ENCODE assay signal across 8 cellular contexts in genomic region chr10:130111115-130111847, GRCh38. TPM values are rescaled to one million over a fixed set of nuclear protein-coding genes. Genes with fewer than 3 reads are reported as not detected.
DNase-seq lines count a peak whose midpoint lies in the region; ATAC-seq, FAIRE-seq and TF ChIP-seq lines count a peak whose summit lies in the region.

No MANE protein-coding gene starts in this region.

- peak; percentile 95 for FAIRE-seq in GM12892 (lab: Jason Lieb, UNC)

- peak overlapping the region; percentile 84 to 98 (median 92) for H3K27ac ChIP-seq in heart right ventricle
- peak overlapping the region; percentile 87 to 94 (median 93) for H3K27ac ChIP-seq in upper lobe of left lung

- DNase-seq in GM12892 (ENCODE audit: insufficient read length) (peak; percentile 84), NCI-H1417 treated with DMSO at 0.1 percent for 48 hours (lab: John Stamatoyannopoulos, UW) (peak; percentile 75), SW480 (ENCODE audit: low spot score) (peak; percentile 97), amniotic epithelial cell (ENCODE audit: low read depth) (peak; percentile 97), heart right ventricle (peak; percentile 93 to 98), posterior cingulate gyrus (peak; percentile 95 to 100 (median 97)), upper lobe of left lung (peak; percentile 94 to 98)

- ATAC-seq in HG02798 (IDR thresholded peaks at IDR 0.05; ENCODE audit: poor library complexity, unreplicated experiment): peak; percentile 87
- peak; percentile 90 to 97 (median 94) for ATAC-seq in heart right ventricle
- ATAC-seq in upper lobe of left lung (ENCODE audit: low FRiP score in 2 of 2): peak; percentile 96 to 98

- H3K4me1 ChIP-seq in heart right ventricle (peaks cover 0 to 37% (median 25%) of the 10 kb centered on the region in 9 donors), upper lobe of left lung (peaks cover 10 to 26% (median 19%) of the 10 kb centered on the region in 4 donors)

- 1% methylated on average over 49 of the region's 49 CpGs for WGBS in heart right ventricle, 2 donors
- 2 to 17% methylated on average over 7 to 49 of the region's 49 CpGs for WGBS in upper lobe of left lung, 2 donors

- H3K4me3 ChIP-seq in heart right ventricle (peak overlapping the region; percentile 71 to 93 (median 78)), upper lobe of left lung (peak overlapping the region; percentile 54 to 77 (median 72))

- intact Hi-C loops in heart right ventricle (cut with DNase I): loop anchor here in 5 of 10 donors (1.0 to 10.0 kb wide), 5 partner anchors 25 to 1079 kb away; partner anchors contain the start of gene GLRX3 (in 4 of the 5)
- intact Hi-C loops in posterior cingulate gyrus (cut with DNase I): loop anchor here (1.0 to 10.0 kb wide), 4 partner anchors 16 to 646 kb away; partner anchors contain the start of genes GLRX3 and MGMT

- H3K27me3 ChIP-seq in heart right ventricle: no peaks in the 10 kb centered on the region
- no peaks in the 10 kb centered on the region for H3K27me3 ChIP-seq in upper lobe of left lung

- peak; percentile 69 for TF ChIP-seq POLR2A in GM12892 (IDR thresholded peaks at IDR 0.05; ENCODE audit: low read depth, low read length)
- peak in 3 of 4 donors; percentile 17 to 66 (median 37) for TF ChIP-seq POLR2A in upper lobe of left lung (IDR thresholded peaks at IDR 0.05)

- TF ChIP-seq CTCF in heart right ventricle (IDR thresholded peaks at IDR 0.05) (peak in 1 of 9 donors; percentile 6), upper lobe of left lung (IDR thresholded peaks at IDR 0.05) (no peak)

- H3K9me3 ChIP-seq in heart right ventricle: no peaks in the 10 kb centered on the region
- H3K9me3 ChIP-seq in upper lobe of left lung: no peaks in the 10 kb centered on the region

- no peak for TF ChIP-seq EP300 in upper lobe of left lung (IDR thresholded peaks at IDR 0.05)

- H3K36me3 ChIP-seq in heart right ventricle (peaks cover 0 to 3% (median 0%) of the 10 kb centered on the region in 9 donors), upper lobe of left lung (no peaks in the 10 kb centered on the region)

RNA-seq across cellular contexts. Expression of gene C10orf143, which starts 0.7 kb away (rescaled TPM):
- 2.3 TPM for polyA plus RNA-seq in GM12892 (2012; ENCODE audit: missing spikeins)
- total RNA-seq in heart right ventricle (1 to 10 TPM; 1.1 to 2.9 (median 2.1) TPM), upper lobe of left lung (1 to 10 TPM in 4 of 6 donors, under 1 TPM in 1, not detected in 1; 0.55 to 6.0 (median 4.4) TPM)
- polyA plus RNA-seq in heart right ventricle: 1 to 10 TPM; 1.5 to 5.4 TPM

RNA-seq across cellular contexts. Expression of gene GLRX3, which starts 24.9 kb away (rescaled TPM):
- 131 TPM for polyA plus RNA-seq in GM12892 (2012; ENCODE audit: missing spikeins)
- 10 to 100 TPM; 53.5 to 82.9 (median 65.5) TPM for total RNA-seq in heart right ventricle
- polyA plus RNA-seq in heart right ventricle: 100 to 1,000 TPM in 1 of 2 donors, 10 to 100 TPM in 1; 34.1 to 130 TPM
- 10 to 100 TPM; 21.8 to 64.2 (median 45.7) TPM for total RNA-seq in upper lobe of left lung

Comparison
In these comparisons a context has a peak if more than half of its experiments do, and no peak if none do; other contexts are left out.
1. Peak in every context shown above with its lines: DNase-seq, ATAC-seq, H3K4me3 ChIP-seq and H3K27ac ChIP-seq.